ENCODE assay signal across 32 cellular contexts in genomic region chr11:125623064-125623463, GRCh38. TPM values are rescaled to one million over a fixed set of nuclear protein-coding genes. Genes with fewer than 3 reads are reported as not detected.
DNase-seq lines count a peak whose midpoint lies in the region; ATAC-seq, FAIRE-seq and TF ChIP-seq lines count a peak whose summit lies in the region.
"Had no signal": no experiment of that assay in that cellular context is flagged by ENCODE, and none has a peak within 500 bp of the region (broad histone marks: within the 10 kb centered on the region; RNA-seq: fewer than 3 reads in every experiment).

No MANE protein-coding gene starts in this region.

- whole genome bisulfite sequencing in HepG2 (ENCODE audit: low lambda C conversion rate), result 95% methylated on average over 1 of the region's 1 CpG
- 90% methylated on average over 1 of the region's 1 CpG for WGBS in right lobe of liver (ENCODE audit: insufficient coverage, low coverage, low lambda C conversion rate, missing lambda C conversion rate)

- H3K4me1 Mint-ChIP-seq in memory B cell, result peaks cover 16% of the 10 kb centered on the region

- no peak overlapping the region for H3K4me3 Mint-ChIP-seq in memory B cell

- TF ChIP-seq RAD21 in HepG2 (CRISPR knock-in tag; IDR thresholded peaks at IDR 0.05), result no peak

- TF ChIP-seq CTCF in HepG2 (CRISPR knock-in tag; IDR thresholded peaks at IDR 0.05) (no peak), right lobe of liver (IDR thresholded peaks at IDR 0.05) (no peak), Panc1 (IDR thresholded peaks at IDR 0.05) (no peak)

- H3K9me3 Mint-ChIP-seq in memory B cell, result no peaks in the 10 kb centered on the region
- H3K9me3 Mint-ChIP-seq: CD4-positive, CD25-positive, alpha-beta regulatory T cell; IgD-negative memory B cell had no signal

- H3K9ac ChIP-seq in HepG2 (ENCODE audit: insufficient read depth, low read depth, low read length), result no peak overlapping the region
- H3K9ac ChIP-seq: parathyroid adenoma had no signal

- H3K27ac ChIP-seq in HepG2 (ENCODE audit: extremely low read length, insufficient read depth, low read length), result no peak overlapping the region
- H3K27ac ChIP-seq in right lobe of liver, result no peak overlapping the region
- 0 out of 2 replicates have a peak overlapping the region, but pooled peaks have one; percentile 29 for H3K27ac ChIP-seq in Panc1 (ENCODE audit: low read length)
- H3K27ac ChIP-seq: parathyroid adenoma, upper lobe of left lung had no signal

- in situ Hi-C loops in HepG2 (cut with HindIII; ENCODE audit: extremely low pct_ligation_motif_present, low pct_unique_long_range_greater_than_20kb) (no loop called here), Panc1 (cut with HindIII; ENCODE audit: low pct_unique_long_range_greater_than_20kb, low sequenced_read_pairs) (no loop called here)

- H3K36me3 ChIP-seq in HepG2 (replicated peaks in 1 of 2; ENCODE audit: control insufficient read depth in 1 of 2, insufficient read depth in 2 of 2, low read length in 2 of 2), result peaks cover 14 to 35% of the 10 kb centered on the region in 2 experiments
- peaks cover 3 to 37% (median 23%) of the 10 kb centered on the region in 4 donors for H3K36me3 ChIP-seq in right lobe of liver
- peaks cover 43% of the 10 kb centered on the region for H3K36me3 ChIP-seq in Panc1 (ENCODE audit: control insufficient read depth, insufficient read depth, low read length)
- H3K36me3 ChIP-seq in MG63, result peaks cover 56% of the 10 kb centered on the region

- POLR2A ChIA-PET in HepG2 (lab: Yijun Ruan, JAX) (interaction anchor here (1.2 kb wide), 1 partner anchor 8 kb away, joined by 3 read pairs; no protein-coding TSS in a partner anchor), Panc1 (lab: Charles Lee) (no interaction called here)

- TF ChIP-seq POLR2A in HepG2 (IDR thresholded peaks at IDR 0.05; ENCODE audit: insufficient read depth in 1 of 2, low read depth in 2 of 2, low read length in 2 of 2) (no peak), right lobe of liver (IDR thresholded peaks at IDR 0.05) (no peak)

- no peak for FAIRE-seq in HepG2 (lab: Jason Lieb, UNC)
- FAIRE-seq: H1, kidney, TTC549 had no signal

- peaks cover 10% of the 10 kb centered on the region for H3K36me3 Mint-ChIP-seq in memory B cell
- H3K36me3 Mint-ChIP-seq: IgD-negative memory B cell had no signal

- H3K27me3 Mint-ChIP-seq in memory B cell, result no peaks in the 10 kb centered on the region

- TF ChIP-seq EP300 in HepG2 (IDR thresholded peaks at IDR 0.05; ENCODE audit: low read depth in 2 of 2, low read length in 2 of 2), result no peak
- TF ChIP-seq EP300 in HepG2 (CRISPR knock-in tag; IDR thresholded peaks at IDR 0.05; ENCODE audit: borderline replicate concordance), result no peak

- H3K4me3 ChIP-seq in HepG2 (replicated peaks in 1 of 3; ENCODE audit: insufficient read depth in 1 of 3, low read depth in 2 of 3, low read length in 3 of 3) (no peak overlapping the region), right lobe of liver (no peak overlapping the region), Panc1 (ENCODE audit: low read depth in 2 of 2, low read length in 2 of 2) (no peak overlapping the region), MG63 (no peak overlapping the region)
- H3K4me3 ChIP-seq: coronary artery, upper lobe of left lung had no signal

- ATAC-seq in HepG2, result no peak
- no peak for ATAC-seq in right lobe of liver
- no peak for ATAC-seq in Panc1
- ATAC-seq in memory B cell (ENCODE audit: low read depth), result no peak
- no peak for ATAC-seq in GM18511 (IDR thresholded peaks at IDR 0.05; ENCODE audit: unreplicated experiment)
- ATAC-seq: right cardiac atrium had no signal

- H3K9me3 ChIP-seq in HepG2 (ENCODE audit: low read length), result no peaks in the 10 kb centered on the region
- no peaks in the 10 kb centered on the region for H3K9me3 ChIP-seq in right lobe of liver
- no peaks in the 10 kb centered on the region for H3K9me3 ChIP-seq in Panc1 (ENCODE audit: control insufficient read depth, insufficient read depth, low read depth, low read length)
- H3K9me3 ChIP-seq in MG63, result no peaks in the 10 kb centered on the region
- H3K9me3 ChIP-seq: upper lobe of left lung had no signal

- H3K4me1 ChIP-seq in HepG2 (ENCODE audit: insufficient read depth, low read length) (peaks cover 19% of the 10 kb centered on the region), right lobe of liver (peaks cover 0 to 8% (median 4%) of the 10 kb centered on the region in 4 donors), Panc1 (ENCODE audit: control insufficient read depth, insufficient read depth, low read length) (peaks cover 29% of the 10 kb centered on the region)

- H3K4me2 ChIP-seq in HepG2 (ENCODE audit: low read depth, low read length), result no peak overlapping the region

- no peak overlapping the region for H2AFZ ChIP-seq in HepG2 (ENCODE audit: low read length)
- H2AFZ ChIP-seq: parathyroid adenoma had no signal

- intact Hi-C loops in HepG2 (cut with micrococcal nuclease; ENCODE audit: unreplicated experiment), result no loop called here
- intact Hi-C loops in right lobe of liver (cut with DNase I), result no loop called here
- intact Hi-C loops in Panc1 (cut with micrococcal nuclease; ENCODE audit: unreplicated experiment), result no loop called here

- CTCF ChIA-PET in HepG2 (lab: Yijun Ruan, JAX; ENCODE audit: low intra/inter-chr PET ratio, low total read pairs), result no interaction called here
- CTCF ChIA-PET in Panc1 (lab: Charles Lee), result interaction anchor here (0.6 to 0.7 kb wide), 2 partner anchors 194 to 378 kb away, joined by 3 to 10 read pairs; no protein-coding TSS in a partner anchor

- H3K79me2 ChIP-seq in HepG2 (ENCODE audit: insufficient read depth, low read length), result peaks cover 17% of the 10 kb centered on the region
- H3K79me2 ChIP-seq: parathyroid adenoma had no signal

- no peaks in the 10 kb centered on the region for H4K20me1 ChIP-seq in HepG2 (ENCODE audit: insufficient read depth, low read length)

- H3K27me3 ChIP-seq in HepG2 (ENCODE audit: control insufficient read depth in 1 of 2, insufficient read depth in 2 of 2, low read length in 2 of 2) (no peaks in the 10 kb centered on the region; a peak in 1 of 5 replicates), right lobe of liver (no peaks in the 10 kb centered on the region), Panc1 (ENCODE audit: control insufficient read depth, insufficient read depth, low read length) (no peaks in the 10 kb centered on the region), MG63 (no peaks in the 10 kb centered on the region)
- H3K27me3 ChIP-seq: upper lobe of left lung had no signal

- peak overlapping the region; percentile 60 for H3K27ac Mint-ChIP-seq in memory B cell

- BruUV-seq in HepG2 (replicated peaks; lab: Mats Ljungman, UMichigan), result no TSS peak
- BruUV-seq in Panc1 (replicated peaks; lab: Mats Ljungman, UMichigan), result no TSS peak

- DNase-seq in HepG2 (ENCODE audit: low spot score), result no peak
- no peak for DNase-seq in right lobe of liver
- no peak for DNase-seq in Panc1 (ENCODE audit: low read depth, low spot score)
- DNase-seq in memory B cell (ENCODE audit: low spot score in 2 of 2), result no peak
- DNase-seq in MG63, result no peak
- no peak for DNase-seq in NCI-H446 (lab: John Stamatoyannopoulos, UW)
- DNase-seq: activated CD4-positive, alpha-beta T cell treated with anti-CD3 and anti-CD28 coated beads for 1 hour; activated CD8-positive, alpha-beta memory T cell treated with anti-CD3 and anti-CD28 coated beads for 24 hours; activated naive CD4-positive, alpha-beta T cell; amygdala; CD4-positive, CD25-positive, alpha-beta regulatory T cell; effector memory CD4-positive, alpha-beta T cell; head of caudate nucleus; kidney; NCI-H1092 treated with DMSO at 0.1 percent for 48 hours; NCI-H187; NCI-H524 treated with DMSO at 0.1 percent for 48 hours; right cardiac atrium; stimulated activated CD4-positive, alpha-beta T cell treated with anti-CD3 and anti-CD28 coated beads, Interleukin-12 subunit alpha, Interleukin-12 subunit beta, amount 100 ng/mL, for 4 hours; stimulated activated CD4-positive, alpha-beta T cell treated with anti-CD3 and anti-CD28 coated beads, Interleukin-4, amount 100 ng/mL, for 1 hour; upper lobe of left lung had no signal

RNA-seq across cellular contexts. Expression of gene CHEK1, which starts 1.9 kb away (rescaled TPM):
- total RNA-seq in HepG2 (2016; rRNA removed; fragmentation: Illumina TruSeq; extraction: Trizol) (83.2 and 152 TPM in 2 replicates), right lobe of liver (1 to 10 TPM in 4 of 6 experiments, under 1 TPM in 2; 0.59 to 6.9 (median 1.7) TPM), Panc1 (2021; ENCODE audit: unreplicated experiment) (71.6 TPM)
- total RNA-seq in HepG2 (2016; cell fraction: cytosol; rRNA removed; fragmentation: Illumina TruSeq; extraction: Trizol; ENCODE audit: low read depth), result 21.4 and 24.7 TPM in 2 replicates
- total RNA-seq in HepG2 (2016; cell fraction: insoluble cytoplasmic fraction; rRNA removed; fragmentation: Illumina TruSeq; extraction: Trizol), result 81.6 and 154 TPM in 2 replicates
- 46.5 and 56.2 TPM in 2 replicates for total RNA-seq in HepG2 (2016; cell fraction: membrane; rRNA removed; fragmentation: Illumina TruSeq; extraction: Trizol)
- total RNA-seq in HepG2 (2016; cell fraction: nucleus; rRNA removed; fragmentation: Illumina TruSeq; extraction: Trizol), result 56.3 and 62.5 TPM in 2 replicates
- 11.0 and 17.8 TPM in 2 replicates for polyA plus RNA-seq in HepG2 (2011; rRNA removed)
- 8.6 and 9.4 TPM in 2 replicates for polyA plus RNA-seq in HepG2 (2011; cell fraction: cytosol; rRNA removed)
- 8.6 and 9.6 TPM in 2 replicates for polyA plus RNA-seq in HepG2 (2011; cell fraction: nucleus; rRNA removed)
- polyA plus RNA-seq in HepG2 (2012), result 10.1 and 24.7 TPM in 2 replicates
- polyA plus RNA-seq in HepG2 (2016; cell fraction: cytosol; fragmentation: Illumina TruSeq; extraction: Trizol; ENCODE audit: low read depth), result 14.9 and 15.0 TPM in 2 replicates
- 102 and 108 TPM in 2 replicates for polyA plus RNA-seq in HepG2 (2016; cell fraction: insoluble cytoplasmic fraction; fragmentation: Illumina TruSeq; extraction: Trizol; ENCODE audit: low read depth)
- polyA plus RNA-seq in HepG2 (2016; cell fraction: membrane; fragmentation: Illumina TruSeq; extraction: Trizol; ENCODE audit: low read depth), result 30.1 and 31.3 TPM in 2 replicates
- 56.2 and 66.9 TPM in 2 replicates for polyA plus RNA-seq in HepG2 (2016; cell fraction: nucleus; fragmentation: Illumina TruSeq; extraction: Trizol; ENCODE audit: insufficient read depth, low read depth)
- polyA minus RNA-seq in HepG2 (2011; rRNA and poly(A)+ RNA removed; ENCODE audit: low replicate concordance), result 11.3 and 21.3 TPM in 2 replicates
- polyA minus RNA-seq in HepG2 (2011; cell fraction: cytosol; rRNA and poly(A)+ RNA removed), result 12.0 and 13.8 TPM in 2 replicates
- polyA minus RNA-seq in HepG2 (2011; cell fraction: nucleus; rRNA and poly(A)+ RNA removed), result 32.1 and 40.6 TPM in 2 replicates
- 30.4 TPM for polyA plus RNA-seq in Panc1 (2012; ENCODE audit: insufficient read length)
- total RNA-seq in MG63 (2014; rRNA removed; shearing (Covaris generic); ENCODE audit: low replicate concordance), result 44.2 and 107 TPM in 2 replicates

RNA-seq across cellular contexts. Expression of gene STT3A, which starts 30.4 kb away (rescaled TPM):
- total RNA-seq in HepG2 (2016; rRNA removed; fragmentation: Illumina TruSeq; extraction: Trizol) (141 and 229 TPM in 2 replicates), right lobe of liver (100 to 1,000 TPM in 1 of 6 experiments, 10 to 100 TPM in 5; 73.3 to 108 (median 86.8) TPM), Panc1 (2021; ENCODE audit: unreplicated experiment) (229 TPM)
- 15.9 and 18.0 TPM in 2 replicates for total RNA-seq in HepG2 (2016; cell fraction: cytosol; rRNA removed; fragmentation: Illumina TruSeq; extraction: Trizol; ENCODE audit: low read depth)
- total RNA-seq in HepG2 (2016; cell fraction: insoluble cytoplasmic fraction; rRNA removed; fragmentation: Illumina TruSeq; extraction: Trizol), result 132 and 230 TPM in 2 replicates
- total RNA-seq in HepG2 (2016; cell fraction: membrane; rRNA removed; fragmentation: Illumina TruSeq; extraction: Trizol), result 41.6 and 47.1 TPM in 2 replicates
- 206 and 227 TPM in 2 replicates for total RNA-seq in HepG2 (2016; cell fraction: nucleus; rRNA removed; fragmentation: Illumina TruSeq; extraction: Trizol)
- 314 and 319 TPM in 2 replicates for polyA plus RNA-seq in HepG2 (2011; rRNA removed)
- polyA plus RNA-seq in HepG2 (2011; cell fraction: cytosol; rRNA removed), result 246 and 346 TPM in 2 replicates
- 97.8 and 129 TPM in 2 replicates for polyA plus RNA-seq in HepG2 (2011; cell fraction: nucleus; rRNA removed)
- 235 and 247 TPM in 2 replicates for polyA plus RNA-seq in HepG2 (2012)
- polyA plus RNA-seq in HepG2 (2016; cell fraction: cytosol; fragmentation: Illumina TruSeq; extraction: Trizol; ENCODE audit: low read depth), result 17.5 and 22.3 TPM in 2 replicates
- polyA plus RNA-seq in HepG2 (2016; cell fraction: insoluble cytoplasmic fraction; fragmentation: Illumina TruSeq; extraction: Trizol; ENCODE audit: low read depth), result 131 and 134 TPM in 2 replicates
- 31.9 and 40.3 TPM in 2 replicates for polyA plus RNA-seq in HepG2 (2016; cell fraction: membrane; fragmentation: Illumina TruSeq; extraction: Trizol; ENCODE audit: low read depth)
- polyA plus RNA-seq in HepG2 (2016; cell fraction: nucleus; fragmentation: Illumina TruSeq; extraction: Trizol; ENCODE audit: insufficient read depth, low read depth), result 266 and 272 TPM in 2 replicates
- polyA minus RNA-seq in HepG2 (2011; rRNA and poly(A)+ RNA removed; ENCODE audit: low replicate concordance), result 944 and 2,048 TPM in 2 replicates
- 324 and 343 TPM in 2 replicates for polyA minus RNA-seq in HepG2 (2011; cell fraction: cytosol; rRNA and poly(A)+ RNA removed)
- polyA minus RNA-seq in HepG2 (2011; cell fraction: nucleus; rRNA and poly(A)+ RNA removed), result 233 and 287 TPM in 2 replicates
- polyA plus RNA-seq in Panc1 (2012; ENCODE audit: insufficient read length), result 181 TPM
- 107 and 125 TPM in 2 replicates for total RNA-seq in MG63 (2014; rRNA removed; shearing (Covaris generic); ENCODE audit: low replicate concordance)

RNA-seq across cellular contexts. Expression of gene EI24, which starts 53.8 kb away (rescaled TPM):
- total RNA-seq in HepG2 (2016; rRNA removed; fragmentation: Illumina TruSeq; extraction: Trizol) (126 and 138 TPM in 2 replicates), right lobe of liver (100 to 1,000 TPM in 5 of 6 experiments, 10 to 100 TPM in 1; 74.4 to 232 (median 113) TPM), Panc1 (2021; ENCODE audit: unreplicated experiment) (193 TPM)
- total RNA-seq in HepG2 (2016; cell fraction: cytosol; rRNA removed; fragmentation: Illumina TruSeq; extraction: Trizol; ENCODE audit: low read depth), result 208 and 212 TPM in 2 replicates
- total RNA-seq in HepG2 (2016; cell fraction: insoluble cytoplasmic fraction; rRNA removed; fragmentation: Illumina TruSeq; extraction: Trizol), result 124 and 136 TPM in 2 replicates
- total RNA-seq in HepG2 (2016; cell fraction: membrane; rRNA removed; fragmentation: Illumina TruSeq; extraction: Trizol), result 398 and 405 TPM in 2 replicates
- total RNA-seq in HepG2 (2016; cell fraction: nucleus; rRNA removed; fragmentation: Illumina TruSeq; extraction: Trizol), result 62.3 and 65.1 TPM in 2 replicates
- polyA plus RNA-seq in HepG2 (2011; rRNA removed), result 70.0 and 84.7 TPM in 2 replicates
- polyA plus RNA-seq in HepG2 (2011; cell fraction: cytosol; rRNA removed), result 74.3 and 105 TPM in 2 replicates
- 19.8 and 28.7 TPM in 2 replicates for polyA plus RNA-seq in HepG2 (2011; cell fraction: nucleus; rRNA removed)
- polyA plus RNA-seq in HepG2 (2012), result 55.7 and 63.2 TPM in 2 replicates
- 321 and 335 TPM in 2 replicates for polyA plus RNA-seq in HepG2 (2016; cell fraction: cytosol; fragmentation: Illumina TruSeq; extraction: Trizol; ENCODE audit: low read depth)
- 170 and 183 TPM in 2 replicates for polyA plus RNA-seq in HepG2 (2016; cell fraction: insoluble cytoplasmic fraction; fragmentation: Illumina TruSeq; extraction: Trizol; ENCODE audit: low read depth)
- 442 and 463 TPM in 2 replicates for polyA plus RNA-seq in HepG2 (2016; cell fraction: membrane; fragmentation: Illumina TruSeq; extraction: Trizol; ENCODE audit: low read depth)
- 109 and 110 TPM in 2 replicates for polyA plus RNA-seq in HepG2 (2016; cell fraction: nucleus; fragmentation: Illumina TruSeq; extraction: Trizol; ENCODE audit: insufficient read depth, low read depth)
- 105 and 116 TPM in 2 replicates for polyA minus RNA-seq in HepG2 (2011; rRNA and poly(A)+ RNA removed; ENCODE audit: low replicate concordance)
- polyA minus RNA-seq in HepG2 (2011; cell fraction: cytosol; rRNA and poly(A)+ RNA removed), result 34.0 and 35.6 TPM in 2 replicates
- 20.9 and 25.4 TPM in 2 replicates for polyA minus RNA-seq in HepG2 (2011; cell fraction: nucleus; rRNA and poly(A)+ RNA removed)
- polyA plus RNA-seq in Panc1 (2012; ENCODE audit: insufficient read length), result 124 TPM
- total RNA-seq in MG63 (2014; rRNA removed; shearing (Covaris generic); ENCODE audit: low replicate concordance), result 24.1 and 36.1 TPM in 2 replicates

RNA-seq across cellular contexts. Expression of gene ACRV1, which starts 57.6 kb away (rescaled TPM):
- total RNA-seq in HepG2 (2016; rRNA removed; fragmentation: Illumina TruSeq; extraction: Trizol) (not detected in 2 replicates), right lobe of liver (not detected), Panc1 (2021; ENCODE audit: unreplicated experiment) (0.26 TPM)
- total RNA-seq in HepG2 (2016; cell fraction: cytosol; rRNA removed; fragmentation: Illumina TruSeq; extraction: Trizol; ENCODE audit: low read depth), result not detected in 2 replicates
- total RNA-seq in HepG2 (2016; cell fraction: insoluble cytoplasmic fraction; rRNA removed; fragmentation: Illumina TruSeq; extraction: Trizol), result not detected in 2 replicates
- total RNA-seq in HepG2 (2016; cell fraction: membrane; rRNA removed; fragmentation: Illumina TruSeq; extraction: Trizol), result not detected in 2 replicates
- not detected in 2 replicates for total RNA-seq in HepG2 (2016; cell fraction: nucleus; rRNA removed; fragmentation: Illumina TruSeq; extraction: Trizol)
- polyA plus RNA-seq in HepG2 (2011; rRNA removed), result 0.09 TPM in 1 of 2 replicates, not detected in the other
- not detected in 2 replicates for polyA plus RNA-seq in HepG2 (2011; cell fraction: cytosol; rRNA removed)
- polyA plus RNA-seq in HepG2 (2011; cell fraction: nucleus; rRNA removed), result not detected in 2 replicates
- polyA plus RNA-seq in HepG2 (2012), result 0.11 TPM in 1 of 2 replicates, not detected in the other
- polyA plus RNA-seq in HepG2 (2016; cell fraction: cytosol; fragmentation: Illumina TruSeq; extraction: Trizol; ENCODE audit: low read depth), result not detected in 2 replicates
- polyA plus RNA-seq in HepG2 (2016; cell fraction: insoluble cytoplasmic fraction; fragmentation: Illumina TruSeq; extraction: Trizol; ENCODE audit: low read depth), result not detected in 2 replicates
- polyA plus RNA-seq in HepG2 (2016; cell fraction: membrane; fragmentation: Illumina TruSeq; extraction: Trizol; ENCODE audit: low read depth), result not detected in 2 replicates
- polyA plus RNA-seq in HepG2 (2016; cell fraction: nucleus; fragmentation: Illumina TruSeq; extraction: Trizol; ENCODE audit: insufficient read depth, low read depth), result not detected in 2 replicates
- polyA minus RNA-seq in HepG2 (2011; rRNA and poly(A)+ RNA removed; ENCODE audit: low replicate concordance), result 0.33 TPM in 1 of 2 replicates, not detected in the other
- polyA minus RNA-seq in HepG2 (2011; cell fraction: cytosol; rRNA and poly(A)+ RNA removed), result not detected in 2 replicates
- polyA minus RNA-seq in HepG2 (2011; cell fraction: nucleus; rRNA and poly(A)+ RNA removed), result not detected in 2 replicates
- 0.24 TPM for polyA plus RNA-seq in Panc1 (2012; ENCODE audit: insufficient read length)
- not detected in 2 replicates for total RNA-seq in MG63 (2014; rRNA removed; shearing (Covaris generic); ENCODE audit: low replicate concordance)
- total RNA-seq: CD4-positive, CD25-positive, alpha-beta regulatory T cell; fibroblast of villous mesenchyme; H1; kidney; lower leg skin; mononuclear cell; right cardiac atrium; subcutaneous adipose tissue; upper lobe of left lung had no signal
- polyA plus RNA-seq: CD4-positive, CD25-positive, alpha-beta regulatory T cell; esophagus; IgD-negative memory B cell; right cardiac atrium had no signal
